In genomic region chr5:67160985-67161384, GRCh38 we compare ENCODE assay signal across 9 cellular contexts. TPM values are rescaled to one million over a fixed set of nuclear protein-coding genes. Genes with fewer than 3 reads are reported as not detected.
DNase-seq lines count a peak whose midpoint lies in the region; ATAC-seq, FAIRE-seq and TF ChIP-seq lines count a peak whose summit lies in the region.
"Had no signal": no experiment of that assay in that cellular context is flagged by ENCODE, and none has a peak within 500 bp of the region (broad histone marks: within the 10 kb centered on the region; RNA-seq: fewer than 3 reads in every experiment).

No MANE protein-coding gene starts in this region.

- FAIRE-seq in bronchial epithelial cell (lab: Jason Lieb, UNC): no peak

- H3K4me3 Mint-ChIP-seq in T-cell: peak overlapping the region; percentile 47 to 87 (median 52)
- no peak overlapping the region for H3K4me3 Mint-ChIP-seq in osteocyte (ENCODE audit: unreplicated experiment)

- DNase-seq in EL (peak; percentile 15), T-cell (peak in 28 of 34 experiments; percentile 9 to 67 (median 34)), bronchial epithelial cell (ENCODE audit: low read depth) (peak; percentile 78), osteocyte (ENCODE audit: extremely low spot score, unreplicated experiment) (no peak), NCI-H2029 (lab: John Stamatoyannopoulos, UW) (no peak), NOMO-1 (lab: John Stamatoyannopoulos, UW; ENCODE audit: unreplicated experiment in 2 of 2) (no peak), kidney glomerular epithelial cell (lab: John Stamatoyannopoulos, UW) (no peak)

- CTCF ChIA-PET in T-cell (lab: Charles Lee): interaction anchor here (0.7 to 3.3 kb wide), 5 partner anchors 47 to 1092 kb away, joined by 4 to 27 read pairs (median 7); no protein-coding TSS in a partner anchor

- H3K36me3 Mint-ChIP-seq in T-cell (peaks cover 25% of the 10 kb centered on the region), osteocyte (ENCODE audit: unreplicated experiment) (peaks cover 9% of the 10 kb centered on the region)

- H3K27ac Mint-ChIP-seq in T-cell (peak overlapping the region; percentile 94 to 95), osteocyte (ENCODE audit: unreplicated experiment) (peak overlapping the region; percentile 25)

- H3K27me3 ChIP-seq in bronchial epithelial cell (ENCODE audit: control insufficient read depth, insufficient read depth, low read length): no peaks in the 10 kb centered on the region

- no peak overlapping the region for H3K4me3 ChIP-seq in bronchial epithelial cell (ENCODE audit: low read depth, low read length)

- TF ChIP-seq CTCF in bronchial epithelial cell (IDR thresholded peaks at IDR 0.05; ENCODE audit: insufficient read depth, low read length, severe bottlenecking) (no peak), osteocyte (IDR thresholded peaks at IDR 0.05) (no peak)

- ATAC-seq in T-cell (replicated peaks in 1 of 4) (peak; percentile 52 to 78 (median 76)), GM18861 (IDR thresholded peaks at IDR 0.05; ENCODE audit: unreplicated experiment) (no peak)

- POLR2A ChIA-PET in T-cell (lab: Charles Lee): interaction anchor here (0.6 to 1.7 kb wide), 6 partner anchors 21 to 1271 kb away, joined by 3 to 7 read pairs (median 3); no protein-coding TSS in a partner anchor

- H3K27me3 Mint-ChIP-seq in T-cell (no peaks in the 10 kb centered on the region), osteocyte (ENCODE audit: unreplicated experiment) (no peaks in the 10 kb centered on the region)

- peaks cover 33% of the 10 kb centered on the region for H3K36me3 ChIP-seq in bronchial epithelial cell (ENCODE audit: control insufficient read depth, insufficient read depth, low read length)

- H3K9me3 Mint-ChIP-seq in T-cell (no peaks in the 10 kb centered on the region), osteocyte (ENCODE audit: unreplicated experiment) (no peaks in the 10 kb centered on the region)

- H3K4me1 Mint-ChIP-seq in T-cell (peaks cover 82 to 93% (median 83%) of the 10 kb centered on the region in 3 donors), osteocyte (ENCODE audit: unreplicated experiment) (peaks cover 15% of the 10 kb centered on the region)

RNA-seq across cellular contexts. Expression of gene CD180, which starts 35.6 kb away (rescaled TPM):
- total RNA-seq in T-cell (1 to 10 TPM in 2 of 5 donors, under 1 TPM in 3; 0.16 to 1.3 (median 0.73) TPM), bronchial epithelial cell (not detected in 2 replicates), osteocyte (not detected in 2 replicates)
- total RNA-seq: epithelial cell of proximal tubule had no signal

Comparison
In these comparisons a context has a peak if more than half of its experiments do, and no peak if none do; other contexts are left out.
1. DNase-seq: peak in EL (single experiment), T-cell (28 of 34) and bronchial epithelial cell (single experiment); none in osteocyte (single experiment), NCI-H2029 (single experiment), NOMO-1 (0 of 2) and kidney glomerular epithelial cell (single experiment).